Comparison of ENCODE assay signal across 2 cellular contexts in genomic region chr15:74172751-74173544, GRCh38.
TF ChIP-seq lines count a peak whose summit lies in the region.

No MANE protein-coding gene starts in this region.

TF ChIP-seq in liver, 16 proteins besides CTCF, POLR2A, EP300 and RAD21:
- TF ChIP-seq RXRA (IDR thresholded peaks at IDR 0.05) = no peak
- peak; percentile 29 for TF ChIP-seq NR2F2 (IDR thresholded peaks at IDR 0.05)

TF ChIP-seq in HepG2, 621 proteins besides CTCF, POLR2A, EP300 and RAD21:
- no peak for TF ChIP-seq KAT2B (IDR thresholded peaks at IDR 0.05; ENCODE audit: borderline replicate concordance, low read depth, low read length)
- no peak for TF ChIP-seq ADNP (CRISPR knock-in tag; IDR thresholded peaks at IDR 0.05)
- no peak for TF ChIP-seq ZNF382 (CRISPR knock-in tag; IDR thresholded peaks at IDR 0.05; ENCODE audit: borderline replicate concordance)
- TF ChIP-seq GPN1 (CRISPR knock-in tag; IDR thresholded peaks at IDR 0.05; ENCODE audit: borderline replicate concordance) = no peak
- no peak for TF ChIP-seq MTF2 (CRISPR knock-in tag; IDR thresholded peaks at IDR 0.05; ENCODE audit: borderline replicate concordance)
- no peak for TF ChIP-seq MTERF4 (CRISPR knock-in tag; IDR thresholded peaks at IDR 0.05)
- TF ChIP-seq ZNF326 (CRISPR knock-in tag; IDR thresholded peaks at IDR 0.05; ENCODE audit: borderline replicate concordance) = no peak
- no peak for TF ChIP-seq ZNF333 (CRISPR knock-in tag; IDR thresholded peaks at IDR 0.05; ENCODE audit: borderline replicate concordance)
- no peak for TF ChIP-seq NCOA1 (CRISPR knock-in tag; IDR thresholded peaks at IDR 0.05)
- no peak for TF ChIP-seq ZBTB7A (CRISPR knock-in tag; IDR thresholded peaks at IDR 0.05)
- TF ChIP-seq ARNT2 (CRISPR knock-in tag; IDR thresholded peaks at IDR 0.05; ENCODE audit: low read depth) = no peak
- no peak for TF ChIP-seq MBD4 (IDR thresholded peaks at IDR 0.05; ENCODE audit: borderline replicate concordance, low read length)
- no peak for TF ChIP-seq MED13 (CRISPR knock-in tag; IDR thresholded peaks at IDR 0.05)
- no peak for TF ChIP-seq ZNF670 (CRISPR knock-in tag; IDR thresholded peaks at IDR 0.05; ENCODE audit: borderline replicate concordance)
